ENCODE assay signal across 8 cellular contexts in the genomic region with DNA sequence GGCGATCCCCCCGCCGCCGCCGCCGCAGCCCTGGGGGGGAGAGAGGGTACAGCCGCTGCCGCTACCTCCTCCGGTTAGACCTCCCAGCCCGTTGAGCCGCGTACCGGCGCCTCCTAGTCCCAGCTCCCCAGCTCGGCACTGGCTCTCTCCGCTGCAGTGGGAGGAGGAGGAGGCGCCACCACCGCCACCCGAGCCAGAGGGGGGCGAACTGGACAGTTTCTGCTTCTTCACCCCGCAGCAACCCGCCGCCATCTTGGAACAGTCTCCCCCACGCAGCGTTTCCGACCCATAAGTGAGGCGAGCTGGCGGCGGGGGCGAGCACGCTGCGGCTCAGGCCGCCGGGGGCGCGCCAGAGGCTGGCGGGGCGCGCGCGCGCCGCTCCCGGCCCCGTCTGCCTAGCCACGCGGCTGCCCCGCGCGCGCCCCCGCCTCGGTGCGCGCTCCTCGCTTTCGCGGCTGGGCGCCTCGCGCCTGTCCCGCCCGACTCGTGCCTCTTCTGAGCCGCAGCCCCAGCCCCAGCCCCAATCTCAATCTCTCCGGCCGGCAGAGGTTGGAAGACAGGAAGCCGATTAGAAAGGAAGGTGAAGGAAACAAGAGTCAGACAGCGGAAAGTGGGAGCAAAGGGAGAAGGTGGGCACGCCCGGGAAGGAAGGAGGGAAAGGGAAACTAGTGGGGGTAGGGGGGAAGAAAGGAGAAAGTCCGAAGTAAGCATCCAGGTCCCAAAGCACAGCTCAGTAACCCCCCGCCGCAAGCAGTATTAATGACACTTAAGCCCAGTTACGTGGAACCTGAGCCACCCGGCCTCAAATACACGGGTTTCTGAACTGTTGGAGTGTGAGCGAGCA. TPM values are rescaled to one million over a fixed set of nuclear protein-coding genes. Genes with fewer than 3 reads are reported as not detected.
DNase-seq lines count a peak whose midpoint lies in the region; ATAC-seq and TF ChIP-seq lines count a peak whose summit lies in the region.

Gene AMMECR1, minus strand, starts transcription at position 266 of the 844 bp plus-strand sequence. Its CDS starts 14 bp downstream, at position 252.

- H3K4me3 Mint-ChIP-seq in activated naive CD8-positive, alpha-beta T cell treated with anti-CD3 and anti-CD28 coated beads, Interleukin-2, amount 10 ng/mL, durations not matched to agents 7 days and 5 days = peak within 1 kb of the TSS; percentile 90
- H3K4me3 Mint-ChIP-seq in type B pancreatic cell = peak within 1 kb of the TSS; percentile 99

- no peaks in the 10 kb centered on the region for H3K36me3 Mint-ChIP-seq in activated naive CD8-positive, alpha-beta T cell treated with anti-CD3 and anti-CD28 coated beads, Interleukin-2, amount 10 ng/mL, durations not matched to agents 7 days and 5 days
- no peaks in the 10 kb centered on the region for H3K36me3 Mint-ChIP-seq in type B pancreatic cell

- H3K4me3 ChIP-seq in GM12864 (ENCODE audit: low read depth, low read length) (peak within 1 kb of the TSS; percentile 92), SU-DHL-6 (ENCODE audit: insufficient read depth, low read length, poor library complexity, severe bottlenecking) (peak within 1 kb of the TSS; percentile 75)

- H3K9me3 Mint-ChIP-seq in activated naive CD8-positive, alpha-beta T cell treated with anti-CD3 and anti-CD28 coated beads, Interleukin-2, amount 10 ng/mL, durations not matched to agents 7 days and 5 days = no peaks in the 10 kb centered on the region
- H3K9me3 Mint-ChIP-seq in type B pancreatic cell = no peaks in the 10 kb centered on the region

- no peak for TF ChIP-seq CTCF in GM12864 (IDR thresholded peaks at IDR 0.05; ENCODE audit: low read depth, low read length, missing control alignments)
- no peak for TF ChIP-seq CTCF in SU-DHL-6 (IDR thresholded peaks at IDR 0.05; ENCODE audit: insufficient read depth, low read length, poor library complexity, severe bottlenecking)
- TF ChIP-seq CTCF in type B pancreatic cell (conservative IDR thresholded peaks at IDR 0.05) = no peak

- intact Hi-C loops in cardiac septum (cut with DNase I) = loop anchor here (5.0 kb wide), 1 partner anchor 136 kb away; no protein-coding TSS in a partner anchor

- H3K4me2 ChIP-seq in SU-DHL-6 (ENCODE audit: low read depth, low read length, poor library complexity, severe bottlenecking) = peak within 1 kb of the TSS; percentile 83

- peaks cover 11% of the 10 kb centered on the region for H3K79me2 ChIP-seq in SU-DHL-6 (ENCODE audit: insufficient read depth, low read length)

- H3K9me2 ChIP-seq in SU-DHL-6 (replicated peaks; ENCODE audit: insufficient read depth, low read length) = no peaks in the 10 kb centered on the region

- H3K27me3 ChIP-seq in SU-DHL-6 (ENCODE audit: low read length) = no peaks in the 10 kb centered on the region

- peaks cover 7% of the 10 kb centered on the region for H3K4me1 Mint-ChIP-seq in activated naive CD8-positive, alpha-beta T cell treated with anti-CD3 and anti-CD28 coated beads, Interleukin-2, amount 10 ng/mL, durations not matched to agents 7 days and 5 days
- peaks cover 18% of the 10 kb centered on the region for H3K4me1 Mint-ChIP-seq in type B pancreatic cell (ENCODE audit: unreplicated experiment)

- H3K27ac Mint-ChIP-seq in activated naive CD8-positive, alpha-beta T cell treated with anti-CD3 and anti-CD28 coated beads, Interleukin-2, amount 10 ng/mL, durations not matched to agents 7 days and 5 days = peak within 1 kb of the TSS; percentile 89
- peak within 1 kb of the TSS; percentile 94 for H3K27ac Mint-ChIP-seq in type B pancreatic cell

- peak within 1 kb of the TSS; percentile 65 for H3K27ac ChIP-seq in SU-DHL-6 (ENCODE audit: low read depth, low read length)

- no peaks in the 10 kb centered on the region for H3K36me3 ChIP-seq in SU-DHL-6 (ENCODE audit: low read length)

- H4K20me1 ChIP-seq in SU-DHL-6 (ENCODE audit: low read depth, low read length) = peaks cover 7% of the 10 kb centered on the region; the same call in 1 of the 2 replicates

- no peaks in the 10 kb centered on the region for H3F3A ChIP-seq in SU-DHL-6 (ENCODE audit: insufficient read depth)

- peak; percentile 84 for ATAC-seq in HG02642 (IDR thresholded peaks at IDR 0.05; ENCODE audit: poor library complexity, unreplicated experiment)
- ATAC-seq in activated naive CD8-positive, alpha-beta T cell treated with anti-CD3 and anti-CD28 coated beads, Interleukin-2, amount 10 ng/mL, durations not matched to agents 7 days and 5 days (ENCODE audit: low read depth) = peak; percentile 75

- H3K9me3 ChIP-seq in SU-DHL-6 (ENCODE audit: insufficient read depth, low read length) = no peaks in the 10 kb centered on the region

- POLR2A ChIA-PET in activated naive CD8-positive, alpha-beta T cell treated with anti-CD3 and anti-CD28 coated beads, Interleukin-2, amount 10 ng/mL, durations not matched to agents 7 days and 5 days (lab: Charles Lee) = interaction anchor here (0.5 to 1.7 kb wide), 3 partner anchors 62 to 316 kb away, joined by 3 to 7 read pairs (median 3); partner anchors contain the start of gene TMEM164

- no peak for DNase-seq in GM12864 (ENCODE audit: low read depth)
- peak; percentile 56 for DNase-seq in NCI-H1105 treated with DMSO at 0.1 percent for 48 hours (lab: John Stamatoyannopoulos, UW)
- DNase-seq in activated naive CD8-positive, alpha-beta T cell treated with anti-CD3 and anti-CD28 coated beads, Interleukin-2, amount 10 ng/mL, durations not matched to agents 7 days and 5 days = peak; percentile 84
- DNase-seq in cardiac septum (ENCODE audit: low spot score) = peak; percentile 82
- DNase-seq in pons (ENCODE audit: low spot score) = peak; percentile 57
- peak; percentile 91 for DNase-seq in type B pancreatic cell (ENCODE audit: extremely low spot score, unreplicated experiment)

- H2AFZ ChIP-seq in SU-DHL-6 (ENCODE audit: low read depth, low read length, severe bottlenecking) = peak within 1 kb of the TSS; percentile 89

- peak within 1 kb of the TSS; percentile 93 for H3K9ac ChIP-seq in SU-DHL-6 (ENCODE audit: low read length)

- no peaks in the 10 kb centered on the region for H3K27me3 Mint-ChIP-seq in activated naive CD8-positive, alpha-beta T cell treated with anti-CD3 and anti-CD28 coated beads, Interleukin-2, amount 10 ng/mL, durations not matched to agents 7 days and 5 days
- no peaks in the 10 kb centered on the region for H3K27me3 Mint-ChIP-seq in type B pancreatic cell

RNA-seq across cellular contexts. Expression of gene AMMECR1, which starts in this region (rescaled TPM):
- 10 to 100 TPM; 10.2 to 10.8 TPM for total RNA-seq in activated naive CD8-positive, alpha-beta T cell treated with anti-CD3 and anti-CD28 coated beads, Interleukin-2, amount 10 ng/mL, durations not matched to agents 7 days and 5 days
- 1.5 TPM for total RNA-seq in cardiac septum
- 19.1 and 19.3 TPM in 2 replicates for total RNA-seq in type B pancreatic cell (ENCODE audit: low replicate concordance)
